ENCODE assay signal across 12 cellular contexts in the genomic region with DNA sequence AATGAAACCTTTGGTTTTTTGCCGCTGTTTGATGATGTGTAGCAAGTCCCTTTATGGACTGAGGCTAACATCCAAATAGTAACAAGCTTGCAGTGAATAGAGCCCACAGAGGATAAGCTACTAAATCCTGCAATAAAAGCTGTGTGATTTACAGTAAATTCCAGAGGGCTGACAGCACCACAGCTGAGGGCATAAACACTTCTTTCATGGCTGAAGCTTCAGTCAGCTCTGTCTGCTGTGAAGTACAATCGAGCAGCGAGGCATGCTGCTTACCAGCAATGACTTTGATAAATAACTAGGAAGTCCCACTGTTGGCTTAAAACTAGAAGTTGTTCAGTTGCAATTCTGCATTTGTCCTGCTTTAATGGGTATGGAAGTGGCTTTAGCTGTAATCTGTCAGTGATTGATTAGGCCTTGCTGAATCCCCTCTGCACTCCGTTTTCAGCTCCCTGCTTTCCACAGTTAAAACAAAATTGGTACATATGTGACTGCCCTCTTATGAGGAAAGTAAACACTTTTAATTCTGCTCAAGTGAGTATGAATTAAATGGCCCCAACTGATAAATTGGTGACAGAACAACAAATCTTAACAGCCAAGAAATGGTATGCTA.
DNase-seq lines count a peak whose midpoint lies in the region; ATAC-seq, FAIRE-seq and TF ChIP-seq lines count a peak whose summit lies in the region.
"Had no signal": no experiment of that assay in that cellular context is flagged by ENCODE, and none has a peak within 500 bp of the region (broad histone marks: within the 10 kb centered on the region; RNA-seq: fewer than 3 reads in every experiment).

No MANE protein-coding gene starts in this region.

- no peaks in the 10 kb centered on the region for H3K27me3 Mint-ChIP-seq in activated T-helper 17 cell treated with anti-CD3 and anti-CD28 coated beads, Interleukin-2, amount 50 U/mL, for 72 hours
- H3K27me3 Mint-ChIP-seq in CD4-positive, alpha-beta memory T cell, result no peaks in the 10 kb centered on the region
- H3K27me3 Mint-ChIP-seq: activated CD4-positive, alpha-beta T cell treated with anti-CD3 and anti-CD28 coated beads, Interleukin-2, amount 10 ng/mL, durations not matched to agents 7 days and 5 days had no signal

- H3K4me3 ChIP-seq in pancreas (no peak overlapping the region), breast epithelium (no peak overlapping the region)
- H3K4me3 ChIP-seq in CD4-positive, alpha-beta memory T cell (ENCODE audit: low read length in 2 of 2), result no peak overlapping the region
- H3K4me3 ChIP-seq: spleen, testis had no signal

- TF ChIP-seq POLR2A in breast epithelium (IDR thresholded peaks at IDR 0.05) (no peak), GM12892 (IDR thresholded peaks at IDR 0.05; ENCODE audit: low read depth, low read length) (no peak)

- CTCF ChIA-PET in CD4-positive, alpha-beta memory T cell (lab: Charles Lee; ENCODE audit: partially characterized antibody), result no interaction called here

- no peaks in the 10 kb centered on the region for H3K4me1 Mint-ChIP-seq in activated T-helper 17 cell treated with anti-CD3 and anti-CD28 coated beads, Interleukin-2, amount 50 U/mL, for 72 hours
- H3K4me1 Mint-ChIP-seq in CD4-positive, alpha-beta memory T cell, result no peaks in the 10 kb centered on the region
- H3K4me1 Mint-ChIP-seq: activated CD4-positive, alpha-beta T cell treated with anti-CD3 and anti-CD28 coated beads, Interleukin-2, amount 10 ng/mL, durations not matched to agents 7 days and 5 days had no signal

- 56 to 64% methylated on average over 4 of the region's 4 CpGs for WGBS in pancreas, 2 donors

- no peaks in the 10 kb centered on the region for H3K27me3 ChIP-seq in pancreas
- H3K27me3 ChIP-seq in breast epithelium, result no peaks in the 10 kb centered on the region
- H3K27me3 ChIP-seq in CD4-positive, alpha-beta memory T cell (ENCODE audit: insufficient read depth, low read length), result no peaks in the 10 kb centered on the region
- H3K27me3 ChIP-seq: spleen, testis had no signal

- no peaks in the 10 kb centered on the region for H3K36me3 Mint-ChIP-seq in activated T-helper 17 cell treated with anti-CD3 and anti-CD28 coated beads, Interleukin-2, amount 50 U/mL, for 72 hours (ENCODE audit: low read depth)
- no peaks in the 10 kb centered on the region for H3K36me3 Mint-ChIP-seq in CD4-positive, alpha-beta memory T cell

- ATAC-seq in esophagus mucosa (peak; percentile 62), pancreas (peak in 3 of 4 donors; percentile 71 to 79 (median 72))
- ATAC-seq in activated T-helper 17 cell treated with anti-CD3 and anti-CD28 coated beads, Interleukin-2, amount 50 U/mL, for 72 hours (replicated peaks), result no peak

- FAIRE-seq in pancreas (lab: Jason Lieb, UNC) (no peak), GM12892 (lab: Jason Lieb, UNC) (no peak)

- POLR2A ChIA-PET in CD4-positive, alpha-beta memory T cell (lab: Charles Lee; ENCODE audit: partially characterized antibody), result no interaction called here

- H3K36me3 ChIP-seq in pancreas (no peaks in the 10 kb centered on the region), breast epithelium (no peaks in the 10 kb centered on the region)
- H3K36me3 ChIP-seq in CD4-positive, alpha-beta memory T cell (ENCODE audit: insufficient read depth, low read length), result no peaks in the 10 kb centered on the region
- H3K36me3 ChIP-seq: spleen had no signal

- intact Hi-C loops in pancreas (cut with DNase I) (no loop called here), breast epithelium (cut with DNase I; ENCODE audit: low total_unique reads) (no loop called here)
- intact Hi-C loops in CD4-positive, alpha-beta memory T cell (cut with micrococcal nuclease), result no loop called here

- peaks cover 10% of the 10 kb centered on the region for H3K9me3 Mint-ChIP-seq in activated T-helper 17 cell treated with anti-CD3 and anti-CD28 coated beads, Interleukin-2, amount 50 U/mL, for 72 hours
- peaks cover 0 to 9% (median 2%) of the 10 kb centered on the region in 8 donors for H3K9me3 Mint-ChIP-seq in CD4-positive, alpha-beta memory T cell
- H3K9me3 Mint-ChIP-seq: activated CD4-positive, alpha-beta T cell treated with anti-CD3 and anti-CD28 coated beads, Interleukin-2, amount 10 ng/mL, durations not matched to agents 7 days and 5 days had no signal

- no peak overlapping the region for H3K27ac Mint-ChIP-seq in activated T-helper 17 cell treated with anti-CD3 and anti-CD28 coated beads, Interleukin-2, amount 50 U/mL, for 72 hours
- no peak overlapping the region for H3K27ac Mint-ChIP-seq in CD4-positive, alpha-beta memory T cell
- H3K27ac Mint-ChIP-seq: activated CD4-positive, alpha-beta T cell treated with anti-CD3 and anti-CD28 coated beads, Interleukin-2, amount 10 ng/mL, durations not matched to agents 7 days and 5 days had no signal

- H3K4me3 Mint-ChIP-seq in activated T-helper 17 cell treated with anti-CD3 and anti-CD28 coated beads, Interleukin-2, amount 50 U/mL, for 72 hours, result no peak overlapping the region
- H3K4me3 Mint-ChIP-seq in CD4-positive, alpha-beta memory T cell, result no peak overlapping the region
- H3K4me3 Mint-ChIP-seq: activated CD4-positive, alpha-beta T cell treated with anti-CD3 and anti-CD28 coated beads, Interleukin-2, amount 10 ng/mL, durations not matched to agents 7 days and 5 days had no signal

- H3K9me3 ChIP-seq in pancreas (no peaks in the 10 kb centered on the region), breast epithelium (no peaks in the 10 kb centered on the region)
- H3K9me3 ChIP-seq in CD4-positive, alpha-beta memory T cell (ENCODE audit: control insufficient read depth in 1 of 2, low read length in 2 of 2), result no peaks in the 10 kb centered on the region
- H3K9me3 ChIP-seq: spleen, testis had no signal

- TF ChIP-seq CTCF in pancreas (IDR thresholded peaks at IDR 0.05), result no peak
- TF ChIP-seq CTCF in breast epithelium (IDR thresholded peaks at IDR 0.05), result no peak

- no peaks in the 10 kb centered on the region for H3K4me1 ChIP-seq in pancreas
- H3K4me1 ChIP-seq in breast epithelium, result no peaks in the 10 kb centered on the region
- H3K4me1 ChIP-seq in CD4-positive, alpha-beta memory T cell (ENCODE audit: insufficient read depth, low read length), result no peaks in the 10 kb centered on the region
- H3K4me1 ChIP-seq: spleen, testis had no signal

- peak; percentile 46 for DNase-seq in ELF-1 (ENCODE audit: low read depth, low spot score)
- DNase-seq in NCI-H345 treated with DMSO at 0.1 percent for 48 hours (lab: John Stamatoyannopoulos, UW; ENCODE audit: unreplicated experiment), result peak; percentile 62
- peak in 2 of 6 donors; percentile 3 to 14 for DNase-seq in pancreas
- DNase-seq in breast epithelium (ENCODE audit: low spot score in 2 of 2), result no peak
- DNase-seq in GM12892 (ENCODE audit: insufficient read length), result no peak
- DNase-seq in CD4-positive, alpha-beta memory T cell, result no peak
- DNase-seq: activated CD4-positive, alpha-beta T cell treated with anti-CD3 and anti-CD28 coated beads, Interleukin-2, amount 10 ng/mL, durations not matched to agents 7 days and 5 days; hippocampal formation; spleen; testis had no signal

- H3K27ac ChIP-seq in pancreas (no peak overlapping the region), breast epithelium (no peak overlapping the region)
- H3K27ac ChIP-seq in CD4-positive, alpha-beta memory T cell (ENCODE audit: low read depth, low read length), result no peak overlapping the region
- H3K27ac ChIP-seq: spleen, testis had no signal

Comparison
In these comparisons a context has a peak if more than half of its experiments do, and no peak if none do; other contexts are left out.
1. DNase-seq: peak in ELF-1 (single experiment) and NCI-H345 treated with DMSO at 0.1 percent for 48 hours (single experiment); none in breast epithelium (0 of 2), GM12892 (single experiment) and CD4-positive, alpha-beta memory T cell (0 of 5).